21 cellular contexts compared by ENCODE assay signal in the genomic region with DNA sequence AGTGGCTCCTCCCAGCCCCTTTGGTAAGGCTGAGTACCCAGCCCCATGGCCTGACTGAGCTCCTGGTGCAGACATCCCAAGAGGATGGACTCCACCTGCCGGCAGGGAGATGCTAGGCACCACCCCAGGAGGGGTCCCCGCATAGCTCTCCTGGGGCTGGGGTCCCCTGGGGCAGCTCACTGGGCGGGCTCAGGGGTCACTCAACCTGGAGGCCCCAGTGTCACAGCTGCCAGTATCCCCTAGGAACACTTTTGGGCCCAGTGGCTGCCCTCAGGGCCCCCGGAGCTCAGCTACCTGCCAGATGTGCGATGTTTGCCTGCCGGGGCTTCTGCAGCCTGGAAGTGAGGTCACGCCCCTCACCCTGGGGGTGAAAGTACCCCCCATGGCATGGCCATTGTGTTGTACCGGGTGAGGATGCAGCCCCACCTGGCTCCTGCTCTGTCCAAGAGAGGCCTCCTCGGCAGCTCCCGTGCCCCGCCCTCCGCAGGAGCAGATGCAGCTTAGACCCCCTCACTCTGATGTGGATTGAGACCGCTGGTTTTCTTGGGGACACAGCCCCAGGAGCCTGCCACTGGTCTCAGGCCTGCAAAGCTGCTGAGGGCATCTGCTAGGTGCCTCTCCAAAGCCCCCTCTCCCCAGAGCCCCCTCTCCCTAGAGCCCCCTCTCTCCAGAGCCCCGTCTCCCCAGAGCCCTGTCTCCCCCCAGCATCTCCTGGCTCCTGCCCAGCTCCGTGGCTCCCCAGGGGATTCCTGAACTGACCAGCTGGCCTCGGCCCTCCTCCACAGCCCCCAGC. TPM values are rescaled to one million over a fixed set of nuclear protein-coding genes. Genes with fewer than 3 reads are reported as not detected.
A peak's percentile ranks its signal among the peaks of the same experiment; 100 is the strongest.
DNase-seq lines count a peak whose midpoint lies in the region; ATAC-seq and TF ChIP-seq lines count a peak whose summit lies in the region.
"Had no signal": no experiment of that assay in that cellular context is flagged by ENCODE, and none has a peak within 500 bp of the region (broad histone marks: within the 10 kb centered on the region; RNA-seq: fewer than 3 reads in every experiment).

No MANE protein-coding gene starts in this region.

- ATAC-seq in Right ventricle myocardium superior (ENCODE audit: poor library complexity): no peak
- ATAC-seq in left cardiac atrium: no peak
- peak; percentile 69 for ATAC-seq in WTC11
- ATAC-seq in right cardiac atrium: no peak
- no peak for ATAC-seq in HG03521 (IDR thresholded peaks at IDR 0.05; ENCODE audit: unreplicated experiment)
- ATAC-seq: CD8-positive, alpha-beta T cell; right lobe of liver had no signal

- H3K36me3 Mint-ChIP-seq in WTC11: no peaks in the 10 kb centered on the region
- H3K36me3 Mint-ChIP-seq: CD8-positive, alpha-beta T cell had no signal

- WGBS in right cardiac atrium: 72% methylated on average over 16 of the region's 16 CpGs

- no peaks in the 10 kb centered on the region for H3K27me3 Mint-ChIP-seq in WTC11 (ENCODE audit: low read depth)
- H3K27me3 Mint-ChIP-seq: activated CD4-positive, alpha-beta T cell treated with anti-CD3 and anti-CD28 coated beads, Interleukin-2, amount 10 ng/mL, durations not matched to agents 24 days and 14 days had no signal

- H3K9me3 ChIP-seq in right cardiac atrium (ENCODE audit: control insufficient read depth, low read length): no peaks in the 10 kb centered on the region
- H3K9me3 ChIP-seq: ascending aorta, esophagus muscularis mucosa, right lobe of liver, stomach had no signal

- no peaks in the 10 kb centered on the region for H3K9me3 Mint-ChIP-seq in WTC11
- H3K9me3 Mint-ChIP-seq: activated CD4-positive, alpha-beta T cell treated with anti-CD3 and anti-CD28 coated beads, Interleukin-2, amount 10 ng/mL, durations not matched to agents 24 days and 14 days; activated naive CD4-positive, alpha-beta T cell treated with anti-CD3 and anti-CD28 coated beads for 36 hours; CD8-positive, alpha-beta T cell had no signal

- no peak overlapping the region for H3K4me3 Mint-ChIP-seq in WTC11
- H3K4me3 Mint-ChIP-seq: activated CD4-positive, alpha-beta T cell treated with anti-CD3 and anti-CD28 coated beads, Interleukin-2, amount 10 ng/mL, durations not matched to agents 24 days and 14 days; activated naive CD4-positive, alpha-beta T cell treated with anti-CD3 and anti-CD28 coated beads for 36 hours; CD8-positive, alpha-beta T cell had no signal

- H3K4me1 ChIP-seq in right cardiac atrium (ENCODE audit: control insufficient read depth, insufficient read depth, low read length): no peaks in the 10 kb centered on the region
- H3K4me1 ChIP-seq: right lobe of liver had no signal

- no peaks in the 10 kb centered on the region for H3K4me1 Mint-ChIP-seq in WTC11
- H3K4me1 Mint-ChIP-seq: activated CD4-positive, alpha-beta T cell treated with anti-CD3 and anti-CD28 coated beads, Interleukin-2, amount 10 ng/mL, durations not matched to agents 24 days and 14 days had no signal

- CTCF ChIA-PET in WTC11 (lab: Charles Lee): interaction anchor here (0.5 to 2.9 kb wide), 46 partner anchors 8 to 508 kb away, joined by 3 to 51 read pairs (median 4); a partner anchor contains a TSS

- TF ChIP-seq CTCF in WTC11 (IDR thresholded peaks at IDR 0.05) (no peak), retinal pigment epithelial cell (conservative IDR thresholded peaks at IDR 0.05; ENCODE audit: low read depth, low read length) (peak; percentile 21)

- POLR2A ChIA-PET in WTC11 (lab: Charles Lee): interaction anchor here (0.8 kb wide), 1 partner anchor 20 kb away, joined by 3 read pairs; no protein-coding TSS in a partner anchor

- H3K27ac Mint-ChIP-seq in WTC11: no peak overlapping the region
- H3K27ac Mint-ChIP-seq: activated CD4-positive, alpha-beta T cell treated with anti-CD3 and anti-CD28 coated beads, Interleukin-2, amount 10 ng/mL, durations not matched to agents 24 days and 14 days; activated naive CD4-positive, alpha-beta T cell treated with anti-CD3 and anti-CD28 coated beads for 36 hours; CD8-positive, alpha-beta T cell had no signal

- no peaks in the 10 kb centered on the region for H3K27me3 ChIP-seq in right cardiac atrium (ENCODE audit: control insufficient read depth, insufficient read depth)
- H3K27me3 ChIP-seq: ascending aorta, dorsolateral prefrontal cortex, esophagus muscularis mucosa, right lobe of liver, stomach had no signal

- H3K27ac ChIP-seq in right cardiac atrium (ENCODE audit: low read length): no peak overlapping the region
- H3K27ac ChIP-seq: ascending aorta, dorsolateral prefrontal cortex, esophagus muscularis mucosa, right lobe of liver, stomach had no signal

- H3K4me3 ChIP-seq in right cardiac atrium (ENCODE audit: low read length) (no peak overlapping the region), retinal pigment epithelial cell (ENCODE audit: low read length) (no peak overlapping the region)
- H3K4me3 ChIP-seq: ascending aorta, dorsolateral prefrontal cortex, esophagus muscularis mucosa, right lobe of liver, stomach had no signal

- intact Hi-C loops in Right ventricle myocardium superior (cut with DNase I): no loop called here
- intact Hi-C loops in left cardiac atrium (cut with DNase I): no loop called here
- intact Hi-C loops in right cardiac atrium (cut with DNase I): no loop called here

- peak; percentile 32 for DNase-seq in Right ventricle myocardium superior
- no peak for DNase-seq in left cardiac atrium
- DNase-seq in WTC11 (ENCODE audit: low spot score): peak; percentile 36
- DNase-seq in right cardiac atrium: peak in 2 of 3 donors; percentile 42 to 58
- no peak for DNase-seq in retinal pigment epithelial cell (ENCODE audit: low read depth)
- no peak for DNase-seq in NCI-H2107 treated with DMSO at 0.1 percent for 48 hours (lab: John Stamatoyannopoulos, UW; ENCODE audit: unreplicated experiment)
- no peak for DNase-seq in middle frontal gyrus (ENCODE audit: extremely low spot score, low spot score)
- DNase-seq: activated CD4-positive, alpha-beta T cell treated with anti-CD3 and anti-CD28 coated beads, Interleukin-2, amount 10 ng/mL, durations not matched to agents 24 days and 14 days; activated naive CD4-positive, alpha-beta T cell treated with anti-CD3 and anti-CD28 coated beads for 36 hours; CD8-positive, alpha-beta T cell; DND-41; dorsolateral prefrontal cortex; head of caudate nucleus; KBM-7; NCI-H1092 treated with DMSO at 0.1 percent for 48 hours; NCI-H2171 treated with DMSO at 0.1 percent for 48 hours; stomach had no signal

TF ChIP-seq in WTC11, 78 proteins besides CTCF, POLR2A, EP300 and RAD21:
- TF ChIP-seq, protein P1, sequence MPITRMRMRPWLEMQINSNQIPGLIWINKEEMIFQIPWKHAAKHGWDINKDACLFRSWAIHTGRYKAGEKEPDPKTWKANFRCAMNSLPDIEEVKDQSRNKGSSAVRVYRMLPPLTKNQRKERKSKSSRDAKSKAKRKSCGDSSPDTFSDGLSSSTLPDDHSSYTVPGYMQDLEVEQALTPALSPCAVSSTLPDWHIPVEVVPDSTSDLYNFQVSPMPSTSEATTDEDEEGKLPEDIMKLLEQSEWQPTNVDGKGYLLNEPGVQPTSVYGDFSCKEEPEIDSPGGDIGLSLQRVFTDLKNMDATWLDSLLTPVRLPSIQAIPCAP (CRISPR knock-in tag; IDR thresholded peaks at IDR 0.05): no peak
- TF ChIP-seq ZNF423 (CRISPR knock-in tag; IDR thresholded peaks at IDR 0.05) (peak; percentile 97), TP53 (CRISPR knock-in tag; IDR thresholded peaks at IDR 0.05) (no peak), GRHL2 (CRISPR knock-in tag; IDR thresholded peaks at IDR 0.05; ENCODE audit: insufficient replicate concordance, severe bottlenecking) (no peak)
- TF ChIP-seq, protein P2, sequence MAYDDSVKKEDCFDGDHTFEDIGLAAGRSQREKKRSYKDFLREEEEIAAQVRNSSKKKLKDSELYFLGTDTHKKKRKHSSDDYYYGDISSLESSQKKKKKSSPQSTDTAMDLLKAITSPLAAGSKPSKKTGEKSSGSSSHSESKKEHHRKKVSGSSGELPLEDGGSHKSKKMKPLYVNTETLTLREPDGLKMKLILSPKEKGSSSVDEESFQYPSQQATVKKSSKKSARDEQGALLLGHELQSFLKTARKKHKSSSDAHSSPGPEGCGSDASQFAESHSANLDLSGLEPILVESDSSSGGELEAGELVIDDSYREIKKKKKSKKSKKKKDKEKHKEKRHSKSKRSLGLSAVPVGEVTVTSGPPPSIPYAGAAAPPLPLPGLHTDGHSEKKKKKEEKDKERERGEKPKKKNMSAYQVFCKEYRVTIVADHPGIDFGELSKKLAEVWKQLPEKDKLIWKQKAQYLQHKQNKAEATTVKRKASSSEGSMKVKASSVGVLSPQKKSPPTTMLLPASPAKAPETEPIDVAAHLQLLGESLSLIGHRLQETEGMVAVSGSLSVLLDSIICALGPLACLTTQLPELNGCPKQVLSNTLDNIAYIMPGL (CRISPR knock-in tag; IDR thresholded peaks at IDR 0.05): 0 out of 2 replicates have a peak, but pooled peaks have one; percentile 49

RNA-seq across cellular contexts. Expression of a gene that starts 6.7 kb away (rescaled TPM):
- total RNA-seq in Right ventricle myocardium superior: 1.9 TPM
- under 1 TPM; 0.34 to 0.38 TPM for total RNA-seq in left cardiac atrium
- total RNA-seq in WTC11 (2021): 0.20 to 0.76 TPM (median 0.48 TPM) in 3 replicates
- under 1 TPM in 3 of 4 donors, not detected in 1; 0.31 to 0.62 (median 0.31) TPM for total RNA-seq in right cardiac atrium
- 0.14 TPM for polyA plus RNA-seq in right cardiac atrium
- total RNA-seq: activated CD4-positive, alpha-beta T cell treated with anti-CD3 and anti-CD28 coated beads, Interleukin-2, amount 10 ng/mL, durations not matched to agents 24 days and 14 days; activated naive CD4-positive, alpha-beta T cell treated with anti-CD3 and anti-CD28 coated beads for 36 hours; CD8-positive, alpha-beta T cell; stomach had no signal

RNA-seq across cellular contexts. Expression of a gene that starts 28.0 kb away (rescaled TPM):
- total RNA-seq in Right ventricle myocardium superior: 33.7 TPM
- 10 to 100 TPM; 21.5 to 38.2 TPM for total RNA-seq in left cardiac atrium
- 0.22 to 0.46 TPM (median 0.44 TPM) in 3 replicates for total RNA-seq in WTC11 (2021)
- total RNA-seq in right cardiac atrium: 10 to 100 TPM; 28.9 to 40.0 (median 34.5) TPM
- polyA plus RNA-seq in right cardiac atrium: 36.3 TPM
- total RNA-seq: activated CD4-positive, alpha-beta T cell treated with anti-CD3 and anti-CD28 coated beads, Interleukin-2, amount 10 ng/mL, durations not matched to agents 24 days and 14 days; activated naive CD4-positive, alpha-beta T cell treated with anti-CD3 and anti-CD28 coated beads for 36 hours; CD8-positive, alpha-beta T cell had no signal

Comparison
In these comparisons a context has a peak if more than half of its experiments do, and no peak if none do; other contexts are left out.
1. DNase-seq: peak in Right ventricle myocardium superior (single experiment), WTC11 (single experiment) and right cardiac atrium (2 of 3); none in left cardiac atrium (single experiment), retinal pigment epithelial cell (single experiment), NCI-H2107 treated with DMSO at 0.1 percent for 48 hours (single experiment) and middle frontal gyrus (single experiment).
2. RNA of a gene that starts 28.0 kb away (total RNA-seq): 21.5 to 38.2 TPM in left cardiac atrium, 28.9 to 40.0 TPM in right cardiac atrium and 33.7 TPM in Right ventricle myocardium superior (single experiment); 0.22 to 0.46 TPM in WTC11; every median in the first group is over 10 times any median in the second.